Comparison of ENCODE assay signal across 1 cellular context in the genomic region with DNA sequence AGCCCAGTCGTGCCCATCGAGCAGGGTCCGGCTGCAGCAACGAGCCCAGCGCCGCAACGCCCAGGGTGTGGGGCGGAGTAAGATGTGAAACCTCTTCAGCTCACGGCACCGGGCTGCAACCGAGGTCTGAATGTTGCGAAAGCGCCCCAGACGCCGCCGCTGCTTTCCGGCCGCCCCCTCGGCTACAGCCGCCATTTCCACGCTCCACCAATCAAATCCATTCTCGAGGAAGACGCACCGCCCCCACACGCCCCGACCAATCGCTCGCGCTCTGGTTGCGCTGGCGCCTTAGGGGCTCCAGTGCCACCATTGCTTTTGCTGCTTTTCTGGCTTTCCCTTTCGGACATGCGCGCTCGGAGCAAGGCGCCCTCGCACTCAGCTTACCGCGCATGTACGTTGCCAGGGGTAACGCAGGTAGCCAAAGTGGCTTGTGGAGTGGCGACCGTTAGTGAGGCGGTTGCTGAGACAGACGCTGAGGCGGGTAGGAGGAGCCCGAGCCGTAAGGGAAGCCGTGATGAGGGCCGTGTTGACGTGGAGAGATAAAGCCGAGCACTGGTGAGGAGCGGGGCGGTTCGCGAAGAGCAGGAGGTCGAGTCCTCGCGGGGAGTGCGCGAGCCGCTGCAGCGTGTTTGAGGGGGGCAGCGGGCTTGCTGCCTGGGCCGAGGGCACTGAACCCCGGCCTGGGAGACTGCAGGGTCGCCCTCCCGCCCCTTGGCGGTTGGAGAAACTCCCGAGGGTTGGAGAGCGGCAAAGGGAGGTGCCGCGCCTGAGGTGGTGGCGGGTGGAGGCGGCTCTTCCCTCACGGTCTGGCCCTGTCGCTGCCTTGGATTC.
TF ChIP-seq lines count a peak whose summit lies in the region.

Gene IFT122, plus strand, starts transcription at position 408 of the 831 bp plus-strand sequence. Its CDS starts 107 bp downstream, at position 515.
Gene MBD4, minus strand, starts transcription at position 132 of the 831 bp plus-strand sequence. Its CDS starts 115 bp downstream, at position 17.

TF ChIP-seq in HEK293, 187 proteins besides CTCF, POLR2A, EP300 and RAD21 (continued from another document and continues in another):
- TF ChIP-seq, protein P1, sequence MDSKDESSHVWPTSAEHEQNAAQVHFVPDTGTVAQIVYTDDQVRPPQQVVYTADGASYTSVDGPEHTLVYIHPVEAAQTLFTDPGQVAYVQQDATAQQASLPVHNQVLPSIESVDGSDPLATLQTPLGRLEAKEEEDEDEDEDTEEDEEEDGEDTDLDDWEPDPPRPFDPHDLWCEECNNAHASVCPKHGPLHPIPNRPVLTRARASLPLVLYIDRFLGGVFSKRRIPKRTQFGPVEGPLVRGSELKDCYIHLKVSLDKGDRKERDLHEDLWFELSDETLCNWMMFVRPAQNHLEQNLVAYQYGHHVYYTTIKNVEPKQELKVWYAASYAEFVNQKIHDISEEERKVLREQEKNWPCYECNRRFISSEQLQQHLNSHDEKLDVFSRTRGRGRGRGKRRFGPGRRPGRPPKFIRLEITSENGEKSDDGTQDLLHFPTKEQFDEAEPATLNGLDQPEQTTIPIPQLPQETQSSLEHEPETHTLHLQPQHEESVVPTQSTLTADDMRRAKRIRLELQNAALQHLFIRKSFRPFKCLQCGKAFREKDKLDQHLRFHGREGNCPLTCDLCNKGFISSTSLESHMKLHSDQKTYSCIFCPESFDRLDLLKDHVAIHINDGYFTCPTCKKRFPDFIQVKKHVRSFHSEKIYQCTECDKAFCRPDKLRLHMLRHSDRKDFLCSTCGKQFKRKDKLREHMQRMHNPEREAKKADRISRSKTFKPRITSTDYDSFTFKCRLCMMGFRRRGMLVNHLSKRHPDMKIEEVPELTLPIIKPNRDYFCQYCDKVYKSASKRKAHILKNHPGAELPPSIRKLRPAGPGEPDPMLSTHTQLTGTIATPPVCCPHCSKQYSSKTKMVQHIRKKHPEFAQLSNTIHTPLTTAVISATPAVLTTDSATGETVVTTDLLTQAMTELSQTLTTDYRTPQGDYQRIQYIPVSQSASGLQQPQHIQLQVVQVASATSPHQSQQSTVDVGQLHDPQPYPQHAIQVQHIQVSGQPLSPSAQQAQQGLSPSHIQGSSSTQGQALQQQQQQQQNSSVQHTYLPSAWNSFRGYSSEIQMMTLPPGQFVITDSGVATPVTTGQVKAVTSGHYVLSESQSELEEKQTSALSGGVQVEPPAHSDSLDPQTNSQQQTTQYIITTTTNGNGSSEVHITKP (tag by site-specific recombination; IDR thresholded peaks at IDR 0.05): peak; percentile 65
- TF ChIP-seq ZNF792 (tag by site-specific recombination; IDR thresholded peaks at IDR 0.05): no peak
- TF ChIP-seq ZNF510 (tag by site-specific recombination; IDR thresholded peaks at IDR 0.05; ENCODE audit: insufficient replicate concordance): peak; percentile 7
- TF ChIP-seq ZNF623 (tag by site-specific recombination; IDR thresholded peaks at IDR 0.05): no peak
- TF ChIP-seq, protein P2, sequence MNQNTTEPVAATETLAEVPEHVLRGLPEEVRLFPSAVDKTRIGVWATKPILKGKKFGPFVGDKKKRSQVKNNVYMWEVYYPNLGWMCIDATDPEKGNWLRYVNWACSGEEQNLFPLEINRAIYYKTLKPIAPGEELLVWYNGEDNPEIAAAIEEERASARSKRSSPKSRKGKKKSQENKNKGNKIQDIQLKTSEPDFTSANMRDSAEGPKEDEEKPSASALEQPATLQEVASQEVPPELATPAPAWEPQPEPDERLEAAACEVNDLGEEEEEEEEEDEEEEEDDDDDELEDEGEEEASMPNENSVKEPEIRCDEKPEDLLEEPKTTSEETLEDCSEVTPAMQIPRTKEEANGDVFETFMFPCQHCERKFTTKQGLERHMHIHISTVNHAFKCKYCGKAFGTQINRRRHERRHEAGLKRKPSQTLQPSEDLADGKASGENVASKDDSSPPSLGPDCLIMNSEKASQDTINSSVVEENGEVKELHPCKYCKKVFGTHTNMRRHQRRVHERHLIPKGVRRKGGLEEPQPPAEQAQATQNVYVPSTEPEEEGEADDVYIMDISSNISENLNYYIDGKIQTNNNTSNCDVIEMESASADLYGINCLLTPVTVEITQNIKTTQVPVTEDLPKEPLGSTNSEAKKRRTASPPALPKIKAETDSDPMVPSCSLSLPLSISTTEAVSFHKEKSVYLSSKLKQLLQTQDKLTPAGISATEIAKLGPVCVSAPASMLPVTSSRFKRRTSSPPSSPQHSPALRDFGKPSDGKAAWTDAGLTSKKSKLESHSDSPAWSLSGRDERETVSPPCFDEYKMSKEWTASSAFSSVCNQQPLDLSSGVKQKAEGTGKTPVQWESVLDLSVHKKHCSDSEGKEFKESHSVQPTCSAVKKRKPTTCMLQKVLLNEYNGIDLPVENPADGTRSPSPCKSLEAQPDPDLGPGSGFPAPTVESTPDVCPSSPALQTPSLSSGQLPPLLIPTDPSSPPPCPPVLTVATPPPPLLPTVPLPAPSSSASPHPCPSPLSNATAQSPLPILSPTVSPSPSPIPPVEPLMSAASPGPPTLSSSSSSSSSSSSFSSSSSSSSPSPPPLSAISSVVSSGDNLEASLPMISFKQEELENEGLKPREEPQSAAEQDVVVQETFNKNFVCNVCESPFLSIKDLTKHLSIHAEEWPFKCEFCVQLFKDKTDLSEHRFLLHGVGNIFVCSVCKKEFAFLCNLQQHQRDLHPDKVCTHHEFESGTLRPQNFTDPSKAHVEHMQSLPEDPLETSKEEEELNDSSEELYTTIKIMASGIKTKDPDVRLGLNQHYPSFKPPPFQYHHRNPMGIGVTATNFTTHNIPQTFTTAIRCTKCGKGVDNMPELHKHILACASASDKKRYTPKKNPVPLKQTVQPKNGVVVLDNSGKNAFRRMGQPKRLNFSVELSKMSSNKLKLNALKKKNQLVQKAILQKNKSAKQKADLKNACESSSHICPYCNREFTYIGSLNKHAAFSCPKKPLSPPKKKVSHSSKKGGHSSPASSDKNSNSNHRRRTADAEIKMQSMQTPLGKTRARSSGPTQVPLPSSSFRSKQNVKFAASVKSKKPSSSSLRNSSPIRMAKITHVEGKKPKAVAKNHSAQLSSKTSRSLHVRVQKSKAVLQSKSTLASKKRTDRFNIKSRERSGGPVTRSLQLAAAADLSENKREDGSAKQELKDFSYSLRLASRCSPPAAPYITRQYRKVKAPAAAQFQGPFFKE (tag by site-specific recombination; IDR thresholded peaks at IDR 0.05; ENCODE audit: borderline replicate concordance): no peak
- TF ChIP-seq WT1 (tag by site-specific recombination; IDR thresholded peaks at IDR 0.05): peak; percentile 82
- TF ChIP-seq ZNF2 (tag by site-specific recombination; IDR thresholded peaks at IDR 0.05): peak; percentile 86
- TF ChIP-seq ZNF121 (tag by site-specific recombination; IDR thresholded peaks at IDR 0.05): no peak
- TF ChIP-seq ZNF266 (tag by site-specific recombination; IDR thresholded peaks at IDR 0.05; ENCODE audit: low read depth): no peak
- no peak for TF ChIP-seq ZNF624 (tag by site-specific recombination; IDR thresholded peaks at IDR 0.05)
- TF ChIP-seq MEIS1 (CRISPR knock-in tag; IDR thresholded peaks at IDR 0.05; ENCODE audit: borderline replicate concordance): no peak
- TF ChIP-seq ZBTB7A (tag by site-specific recombination; IDR thresholded peaks at IDR 0.05; ENCODE audit: low read depth): no peak
- TF ChIP-seq ZNF37A (tag by site-specific recombination; IDR thresholded peaks at IDR 0.05): no peak
- TF ChIP-seq KLF7 (tag by site-specific recombination; IDR thresholded peaks at IDR 0.05; ENCODE audit: borderline replicate concordance): peak; percentile 42; the same call in 1 of the 2 replicates
- TF ChIP-seq PRDM1 (tag by site-specific recombination; IDR thresholded peaks at IDR 0.05): peak; percentile 60; the same call in 1 of the 2 replicates
- peak; percentile 73 for TF ChIP-seq YY2 (tag by site-specific recombination; IDR thresholded peaks at IDR 0.05)
- no peak for TF ChIP-seq ZNF174 (tag by site-specific recombination; IDR thresholded peaks at IDR 0.05)
- TF ChIP-seq HIC1 (tag by site-specific recombination; IDR thresholded peaks at IDR 0.05): 0 out of 2 replicates have a peak, but pooled peaks have one; percentile 16
- TF ChIP-seq ZNF558 (tag by site-specific recombination; IDR thresholded peaks at IDR 0.05): no peak
- TF ChIP-seq ZFP69B (tag by site-specific recombination; IDR thresholded peaks at IDR 0.05): peak; percentile 55; the same call in 1 of the 2 replicates
- TF ChIP-seq ZNF292 (tag by site-specific recombination; IDR thresholded peaks at IDR 0.05; ENCODE audit: borderline replicate concordance, low read depth): no peak
- TF ChIP-seq BCL11B (tag by site-specific recombination; IDR thresholded peaks at IDR 0.05; ENCODE audit: low read depth): no peak
- TF ChIP-seq OSR2 (tag by site-specific recombination; IDR thresholded peaks at IDR 0.05): peak; percentile 65; the same call in 1 of the 2 replicates
- no peak for TF ChIP-seq ZNF223 (tag by site-specific recombination; IDR thresholded peaks at IDR 0.05)
- TF ChIP-seq ZNF133 (tag by site-specific recombination; IDR thresholded peaks at IDR 0.05): no peak
- TF ChIP-seq ZNF24 (tag by site-specific recombination; IDR thresholded peaks at IDR 0.05): peak; percentile 74; the same call in 1 of the 2 replicates
- TF ChIP-seq, protein P3, sequence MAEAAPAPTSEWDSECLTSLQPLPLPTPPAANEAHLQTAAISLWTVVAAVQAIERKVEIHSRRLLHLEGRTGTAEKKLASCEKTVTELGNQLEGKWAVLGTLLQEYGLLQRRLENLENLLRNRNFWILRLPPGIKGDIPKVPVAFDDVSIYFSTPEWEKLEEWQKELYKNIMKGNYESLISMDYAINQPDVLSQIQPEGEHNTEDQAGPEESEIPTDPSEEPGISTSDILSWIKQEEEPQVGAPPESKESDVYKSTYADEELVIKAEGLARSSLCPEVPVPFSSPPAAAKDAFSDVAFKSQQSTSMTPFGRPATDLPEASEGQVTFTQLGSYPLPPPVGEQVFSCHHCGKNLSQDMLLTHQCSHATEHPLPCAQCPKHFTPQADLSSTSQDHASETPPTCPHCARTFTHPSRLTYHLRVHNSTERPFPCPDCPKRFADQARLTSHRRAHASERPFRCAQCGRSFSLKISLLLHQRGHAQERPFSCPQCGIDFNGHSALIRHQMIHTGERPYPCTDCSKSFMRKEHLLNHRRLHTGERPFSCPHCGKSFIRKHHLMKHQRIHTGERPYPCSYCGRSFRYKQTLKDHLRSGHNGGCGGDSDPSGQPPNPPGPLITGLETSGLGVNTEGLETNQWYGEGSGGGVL (tag by site-specific recombination; IDR thresholded peaks at IDR 0.05): peak; percentile 21; the same call in 1 of the 2 replicates
- TF ChIP-seq ZNF549 (tag by site-specific recombination; IDR thresholded peaks at IDR 0.05): no peak
- TF ChIP-seq ZNF221 (tag by site-specific recombination; IDR thresholded peaks at IDR 0.05; ENCODE audit: borderline replicate concordance): no peak
- TF ChIP-seq, protein P4, sequence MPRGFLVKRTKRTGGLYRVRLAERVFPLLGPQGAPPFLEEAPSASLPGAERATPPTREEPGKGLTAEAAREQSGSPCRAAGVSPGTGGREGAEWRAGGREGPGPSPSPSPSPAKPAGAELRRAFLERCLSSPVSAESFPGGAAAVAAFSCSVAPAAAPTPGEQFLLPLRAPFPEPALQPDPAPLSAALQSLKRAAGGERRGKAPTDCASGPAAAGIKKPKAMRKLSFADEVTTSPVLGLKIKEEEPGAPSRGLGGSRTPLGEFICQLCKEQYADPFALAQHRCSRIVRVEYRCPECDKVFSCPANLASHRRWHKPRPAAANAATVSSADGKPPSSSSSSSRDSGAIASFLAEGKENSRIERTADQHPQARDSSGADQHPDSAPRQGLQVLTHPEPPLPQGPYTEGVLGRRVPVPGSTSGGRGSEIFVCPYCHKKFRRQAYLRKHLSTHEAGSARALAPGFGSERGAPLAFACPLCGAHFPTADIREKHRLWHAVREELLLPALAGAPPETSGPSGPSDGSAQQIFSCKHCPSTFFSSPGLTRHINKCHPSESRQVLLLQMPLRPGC (tag by site-specific recombination; IDR thresholded peaks at IDR 0.05): peak; percentile 38; the same call in 1 of the 2 replicates
- no peak for TF ChIP-seq ZNF416 (tag by site-specific recombination; IDR thresholded peaks at IDR 0.05)
- TF ChIP-seq ZBTB17 (tag by site-specific recombination; IDR thresholded peaks at IDR 0.05): peak; percentile 83
- TF ChIP-seq ZNF692 (tag by site-specific recombination; IDR thresholded peaks at IDR 0.05): peak; percentile 58
- no peak for TF ChIP-seq ZNF830 (tag by site-specific recombination; IDR thresholded peaks at IDR 0.05; ENCODE audit: low read depth)
- TF ChIP-seq ZNF664 (tag by site-specific recombination; IDR thresholded peaks at IDR 0.05): no peak
- no peak for TF ChIP-seq ZNF426 (tag by site-specific recombination; IDR thresholded peaks at IDR 0.05)
- TF ChIP-seq KLF17 (tag by site-specific recombination; IDR thresholded peaks at IDR 0.05): peak; percentile 65
- TF ChIP-seq ZNF610 (tag by site-specific recombination; IDR thresholded peaks at IDR 0.05; ENCODE audit: borderline replicate concordance): peak; percentile 98
- 0 out of 2 replicates have a peak, but pooled peaks have one; percentile 22 for TF ChIP-seq ZNF785 (tag by site-specific recombination; IDR thresholded peaks at IDR 0.05)
